8 cellular contexts compared by ENCODE assay signal in the genomic region with DNA sequence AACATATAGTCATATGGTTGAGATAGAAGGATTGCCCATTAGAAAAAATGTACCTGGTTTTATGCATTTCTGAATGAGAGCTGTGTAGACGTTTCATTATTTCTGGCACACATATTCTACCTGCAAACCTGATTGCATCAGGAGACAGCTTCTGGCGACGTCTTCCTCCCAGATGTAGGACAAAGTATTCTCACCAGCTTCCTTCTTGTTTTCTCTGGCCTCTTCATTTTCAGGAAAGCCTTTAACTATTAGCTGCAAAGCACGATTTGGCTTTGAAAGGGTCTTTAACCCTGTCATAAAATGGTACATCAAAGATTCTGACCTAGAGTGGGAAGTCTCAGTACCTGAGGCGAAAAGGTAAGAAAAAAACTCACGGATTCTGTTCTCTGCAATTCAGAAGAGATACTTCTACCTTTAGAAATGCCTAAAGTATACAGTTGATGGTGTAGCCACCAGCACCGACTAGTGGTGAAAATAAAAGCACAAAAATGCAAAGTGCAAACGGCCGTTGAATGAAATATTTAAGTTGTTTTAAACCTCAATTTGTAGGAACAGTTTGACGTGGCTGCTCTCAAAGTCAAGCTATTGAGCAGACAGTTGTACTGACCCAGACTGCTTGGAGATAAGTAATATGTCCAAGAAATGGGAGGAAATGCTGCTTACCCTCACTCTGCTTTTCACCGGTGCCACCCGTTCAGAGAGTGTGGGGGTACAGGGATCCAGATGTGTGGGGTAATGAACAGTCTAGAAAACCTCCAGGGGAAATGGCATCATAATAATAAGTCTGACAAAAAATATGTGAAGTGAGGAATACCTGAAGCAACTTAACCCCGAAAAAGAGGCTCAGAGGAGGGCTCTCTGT. TPM values are rescaled to one million over a fixed set of nuclear protein-coding genes. Genes with fewer than 3 reads are reported as not detected.
A peak's percentile ranks its signal among the peaks of the same experiment; 100 is the strongest.
DNase-seq lines count a peak whose midpoint lies in the region; ATAC-seq, FAIRE-seq and TF ChIP-seq lines count a peak whose summit lies in the region.

No MANE protein-coding gene starts in this region.

- H3K9ac ChIP-seq in fibroblast of lung (ENCODE audit: insufficient read depth, low read length) = no peak overlapping the region

- H3K4me1 ChIP-seq in fibroblast of lung (ENCODE audit: control insufficient read depth, extremely low read depth, insufficient read depth, low read length) = no peaks in the 10 kb centered on the region

- H3K9me3 ChIP-seq in CD4-positive, alpha-beta T cell (ENCODE audit: control insufficient read depth, low read length) = no peaks in the 10 kb centered on the region
- H3K9me3 ChIP-seq in fibroblast of lung (ENCODE audit: control insufficient read depth, insufficient read depth, low read depth, low read length) = no peaks in the 10 kb centered on the region

- H3K27me3 ChIP-seq in CD4-positive, alpha-beta T cell (ENCODE audit: control insufficient read depth, insufficient read depth, low read length) = no peaks in the 10 kb centered on the region
- H3K27me3 ChIP-seq in fibroblast of lung (ENCODE audit: control insufficient read depth, insufficient read depth, low read length) = no peaks in the 10 kb centered on the region

- no peak overlapping the region for H3K27ac ChIP-seq in CD4-positive, alpha-beta T cell (ENCODE audit: low read depth, low read length)
- H3K27ac ChIP-seq in fibroblast of lung (ENCODE audit: insufficient read depth, low read length) = no peak overlapping the region

- no peaks in the 10 kb centered on the region for H4K20me1 ChIP-seq in fibroblast of lung (ENCODE audit: control insufficient read depth, extremely low read depth, insufficient read depth, low read length)

- H3K4me3 Mint-ChIP-seq in CD4-positive, alpha-beta T cell = no peak overlapping the region
- peak overlapping the region; percentile 41 for H3K4me3 Mint-ChIP-seq in activated CD8-positive, alpha-beta T cell treated with anti-CD3 and anti-CD28 coated beads, Interleukin-2, amount 10 ng/mL, durations not matched to agents 7 days and 5 days

- peak; percentile 78 for ATAC-seq in CD4-positive, alpha-beta T cell (ENCODE audit: poor library complexity)
- ATAC-seq in activated CD8-positive, alpha-beta T cell treated with anti-CD3 and anti-CD28 coated beads, Interleukin-2, amount 10 ng/mL, durations not matched to agents 7 days and 5 days = peak; percentile 83

- POLR2A ChIA-PET in CD4-positive, alpha-beta T cell (lab: Charles Lee) = interaction anchor here (0.8 to 2.3 kb wide), 3 partner anchors 52 to 203 kb away, joined by 3 to 8 read pairs (median 3); no protein-coding TSS in a partner anchor
- POLR2A ChIA-PET in activated CD8-positive, alpha-beta T cell treated with anti-CD3 and anti-CD28 coated beads, Interleukin-2, amount 10 ng/mL, durations not matched to agents 7 days and 5 days (lab: Charles Lee) = interaction anchor here (0.9 to 1.5 kb wide), 4 partner anchors 14 to 203 kb away, joined by 3 to 5 read pairs (median 3); no protein-coding TSS in a partner anchor

- no peaks in the 10 kb centered on the region for H3K79me2 ChIP-seq in fibroblast of lung (ENCODE audit: control insufficient read depth, insufficient read depth, low read length)

- FAIRE-seq in GM19239 (lab: Jason Lieb, UNC) = no peak

- no peak overlapping the region for H3K4me3 ChIP-seq in fibroblast of lung (replicated peaks in 1 of 4; ENCODE audit: control extremely low read depth in 1 of 4, insufficient read depth in 1 of 4, low read depth in 3 of 4, low read length in 4 of 4)

- H3K4me2 ChIP-seq in fibroblast of lung (ENCODE audit: extremely low read depth, insufficient read depth, low read length) = no peak overlapping the region

- H3K36me3 ChIP-seq in fibroblast of lung (ENCODE audit: control insufficient read depth, insufficient read depth, low read length) = no peaks in the 10 kb centered on the region

- H3K27ac Mint-ChIP-seq in CD4-positive, alpha-beta T cell = no peak overlapping the region
- peak overlapping the region; percentile 65 for H3K27ac Mint-ChIP-seq in activated CD8-positive, alpha-beta T cell treated with anti-CD3 and anti-CD28 coated beads, Interleukin-2, amount 10 ng/mL, durations not matched to agents 7 days and 5 days

- peak in 9 of 10 experiments; percentile 11 to 37 (median 24) for DNase-seq in CD4-positive, alpha-beta T cell
- DNase-seq in GM20000 (ENCODE audit: low spot score) = peak; percentile 31
- DNase-seq in M059J (ENCODE audit: low read depth) = peak; percentile 8
- peak; percentile 72 for DNase-seq in activated CD8-positive, alpha-beta T cell treated with anti-CD3 and anti-CD28 coated beads, Interleukin-2, amount 10 ng/mL, durations not matched to agents 7 days and 5 days
- DNase-seq in fibroblast of lung (ENCODE audit: low read depth in 2 of 2) = peak; percentile 12 to 58
- DNase-seq in pons (ENCODE audit: low spot score) = peak; percentile 43
- no peak for DNase-seq in GM19239 (ENCODE audit: insufficient read length, low spot score)
- no peak for DNase-seq in SK-N-DZ (ENCODE audit: low spot score)

- intact Hi-C loops in CD4-positive, alpha-beta T cell (cut with DNase I, micrococcal nuclease) = loop anchor here (1.0 to 10.0 kb wide), 7 partner anchors 84 to 1028 kb away; partner anchors contain the start of gene IL18R1 (in 1 of the 2)

- H3K4me1 Mint-ChIP-seq in CD4-positive, alpha-beta T cell (ENCODE audit: low read depth) = peaks cover 7% of the 10 kb centered on the region
- H3K4me1 Mint-ChIP-seq in activated CD8-positive, alpha-beta T cell treated with anti-CD3 and anti-CD28 coated beads, Interleukin-2, amount 10 ng/mL, durations not matched to agents 7 days and 5 days (ENCODE audit: low read depth) = peaks cover 12% of the 10 kb centered on the region

- H2AFZ ChIP-seq in fibroblast of lung (ENCODE audit: low read length) = no peak overlapping the region

- TF ChIP-seq CTCF in CD4-positive, alpha-beta T cell (IDR thresholded peaks at IDR 0.05) = peak; percentile 84
- TF ChIP-seq CTCF in GM20000 (IDR thresholded peaks at IDR 0.05; ENCODE audit: extremely low read depth, missing control alignments) = peak; percentile 70
- TF ChIP-seq CTCF in fibroblast of lung (conservative IDR thresholded peaks at IDR 0.05 in 1 of 2, IDR thresholded peaks at IDR 0.05 in 1 of 2; ENCODE audit: low read depth in 1 of 2, low read length in 2 of 2) = peak; percentile 75 to 76

- H3K27me3 Mint-ChIP-seq in CD4-positive, alpha-beta T cell = no peaks in the 10 kb centered on the region
- H3K27me3 Mint-ChIP-seq in activated CD8-positive, alpha-beta T cell treated with anti-CD3 and anti-CD28 coated beads, Interleukin-2, amount 10 ng/mL, durations not matched to agents 7 days and 5 days (ENCODE audit: low read depth) = no peaks in the 10 kb centered on the region

- CTCF ChIA-PET in CD4-positive, alpha-beta T cell (lab: Charles Lee) = interaction anchor here (0.7 to 2.3 kb wide), 13 partner anchors 8 to 423 kb away, joined by 3 to 11 read pairs (median 3); partner anchors contain the start of gene IL18R1
- CTCF ChIA-PET in activated CD8-positive, alpha-beta T cell treated with anti-CD3 and anti-CD28 coated beads, Interleukin-2, amount 10 ng/mL, durations not matched to agents 7 days and 5 days (lab: Charles Lee) = interaction anchor here (0.6 to 3.9 kb wide), 61 partner anchors 10 to 1036 kb away, joined by 3 to 67 read pairs (median 5); partner anchors contain the start of genes IL18R1 and IL18RAP

- no peaks in the 10 kb centered on the region for H3K36me3 Mint-ChIP-seq in CD4-positive, alpha-beta T cell (ENCODE audit: low read depth)
- H3K36me3 Mint-ChIP-seq in activated CD8-positive, alpha-beta T cell treated with anti-CD3 and anti-CD28 coated beads, Interleukin-2, amount 10 ng/mL, durations not matched to agents 7 days and 5 days (ENCODE audit: low read depth) = peaks cover 28% of the 10 kb centered on the region

- H3K9me3 Mint-ChIP-seq in CD4-positive, alpha-beta T cell = no peaks in the 10 kb centered on the region
- no peaks in the 10 kb centered on the region for H3K9me3 Mint-ChIP-seq in activated CD8-positive, alpha-beta T cell treated with anti-CD3 and anti-CD28 coated beads, Interleukin-2, amount 10 ng/mL, durations not matched to agents 7 days and 5 days (ENCODE audit: insufficient read depth)

RNA-seq across cellular contexts. Expression of gene IL18RAP, which starts 20.2 kb away (rescaled TPM):
- total RNA-seq in CD4-positive, alpha-beta T cell = 1 to 10 TPM; 2.3 to 2.6 TPM
- not detected in 2 replicates for total RNA-seq in M059J (2014; rRNA removed; shearing (Covaris generic))
- total RNA-seq in activated CD8-positive, alpha-beta T cell treated with anti-CD3 and anti-CD28 coated beads, Interleukin-2, amount 10 ng/mL, durations not matched to agents 7 days and 5 days = 10 to 100 TPM; 22.7 to 25.2 TPM
- under 0.01 TPM in 1 of 2 replicates, not detected in the other for total RNA-seq in fibroblast of lung
- polyA plus RNA-seq in fibroblast of lung = not detected in 2 replicates
- not detected in 2 replicates for polyA plus RNA-seq in fibroblast of lung (2012)
- polyA minus RNA-seq in fibroblast of lung (ENCODE audit: low replicate concordance) = not detected in 2 replicates
- not detected in 2 replicates for polyA plus RNA-seq in SK-N-DZ (2014; cell fraction: cytosol; rRNA removed)
- not detected in 2 replicates for polyA plus RNA-seq in SK-N-DZ (2014; cell fraction: nucleus; rRNA removed)

RNA-seq across cellular contexts. Expression of gene SLC9A4, which starts 29.8 kb away (rescaled TPM):
- not detected for total RNA-seq in CD4-positive, alpha-beta T cell
- not detected in 2 replicates for total RNA-seq in M059J (2014; rRNA removed; shearing (Covaris generic))
- under 1 TPM; 0.08 TPM for total RNA-seq in activated CD8-positive, alpha-beta T cell treated with anti-CD3 and anti-CD28 coated beads, Interleukin-2, amount 10 ng/mL, durations not matched to agents 7 days and 5 days
- not detected in 2 replicates for total RNA-seq in fibroblast of lung
- not detected in 2 replicates for polyA plus RNA-seq in fibroblast of lung
- not detected in 2 replicates for polyA plus RNA-seq in fibroblast of lung (2012)
- polyA minus RNA-seq in fibroblast of lung (ENCODE audit: low replicate concordance) = not detected in 2 replicates
- not detected in 2 replicates for polyA plus RNA-seq in SK-N-DZ (2014; cell fraction: cytosol; rRNA removed)
- polyA plus RNA-seq in SK-N-DZ (2014; cell fraction: nucleus; rRNA removed) = not detected in 2 replicates

Comparison
In these comparisons a context has a peak if more than half of its experiments do, and no peak if none do; other contexts are left out.
1. DNase-seq: peak in CD4-positive, alpha-beta T cell (9 of 10), GM20000 (single experiment), M059J (single experiment), activated CD8-positive, alpha-beta T cell treated with anti-CD3 and anti-CD28 coated beads, Interleukin-2, amount 10 ng/mL, durations not matched to agents 7 days and 5 days (single experiment), fibroblast of lung (2 of 2) and pons (single experiment); none in GM19239 (single experiment) and SK-N-DZ (single experiment).
2. RNA of gene IL18RAP, which starts 20.2 kb away (total RNA-seq): 22.7 to 25.2 TPM in activated CD8-positive, alpha-beta T cell treated with anti-CD3 and anti-CD28 coated beads, Interleukin-2, amount 10 ng/mL, durations not matched to agents 7 days and 5 days; 2.3 to 2.6 TPM in CD4-positive, alpha-beta T cell, not detected in M059J and under 0.01 TPM in fibroblast of lung; every median in the first group is over 4 times any median in the second.
3. Peak in every context shown above with its lines, with median percentiles within 50 percentile points of each other: CTCF ChIP-seq.